10 cellular contexts compared by ENCODE assay signal in the genomic region with DNA sequence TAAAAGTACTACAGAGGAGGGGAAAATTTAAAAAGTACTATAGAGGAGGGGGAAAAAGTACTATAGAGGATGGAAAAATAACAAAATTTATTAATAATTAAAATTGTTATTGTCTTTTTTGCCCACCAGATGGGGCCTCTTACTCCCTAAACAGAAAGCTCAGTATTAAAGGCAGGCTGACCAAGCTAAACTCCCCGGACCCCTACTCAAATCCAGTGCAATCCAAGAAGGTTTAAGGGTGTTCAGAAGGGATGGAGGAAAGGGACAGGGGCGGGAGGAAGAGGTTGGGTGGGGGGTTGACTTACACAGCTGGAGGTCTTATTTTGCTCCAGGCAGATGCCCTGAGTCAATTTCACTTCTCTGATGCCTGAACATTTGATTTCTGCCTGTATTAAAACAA. TPM values are rescaled to one million over a fixed set of nuclear protein-coding genes. Genes with fewer than 3 reads are reported as not detected.
DNase-seq lines count a peak whose midpoint lies in the region; ATAC-seq, FAIRE-seq and TF ChIP-seq lines count a peak whose summit lies in the region.
"Had no signal": no experiment of that assay in that cellular context is flagged by ENCODE, and none has a peak within 500 bp of the region (broad histone marks: within the 10 kb centered on the region; RNA-seq: fewer than 3 reads in every experiment).

No MANE protein-coding gene starts in this region.

- peak; percentile 25 for DNase-seq in ACHN
- peak; percentile 14 for DNase-seq in GM23338 (ENCODE audit: low spot score)
- DNase-seq in astrocyte (ENCODE audit: low read depth) = peak; percentile 4
- no peak for DNase-seq in lung (ENCODE audit: low spot score)
- no peak for DNase-seq in Peyer's patch
- no peak for DNase-seq in NCI-H2196 treated with DMSO at 0.1 percent for 48 hours (lab: John Stamatoyannopoulos, UW; ENCODE audit: unreplicated experiment)
- no peak for DNase-seq in left colon
- DNase-seq: SIG-M5 had no signal

- H3K9me3 ChIP-seq in astrocyte (ENCODE audit: insufficient read depth, low read depth, low read length) (no peaks in the 10 kb centered on the region), lung (ENCODE audit: control insufficient read depth in 2 of 2, insufficient read depth in 1 of 2, low read length in 1 of 2) (no peaks in the 10 kb centered on the region), Peyer's patch (no peaks in the 10 kb centered on the region)

- H3K27ac Mint-ChIP-seq in GM23338 = no peak overlapping the region
- no peak overlapping the region for H3K27ac Mint-ChIP-seq in astrocyte (ENCODE audit: unreplicated experiment)
- H3K27ac Mint-ChIP-seq: natural killer cell treated with Interleukin-12 subunit alpha and Interleukin-12 subunit beta and Interleukin-15 and Interleukin-18, amount 100 ng/mL, for 72 hours had no signal

- no peaks in the 10 kb centered on the region for H3K9me2 ChIP-seq in GM23338 (ENCODE audit: insufficient read depth)

- no peak for FAIRE-seq in astrocyte (lab: Jason Lieb, UNC)

- H3K4me1 Mint-ChIP-seq in GM23338 (no peaks in the 10 kb centered on the region), astrocyte (ENCODE audit: low read depth, unreplicated experiment) (no peaks in the 10 kb centered on the region)

- TF ChIP-seq CTCF in GM23338 (conservative IDR thresholded peaks at IDR 0.05; ENCODE audit: low read depth in 2 of 2) (peak in 1 of 2 experiments; percentile 39; a peak in 3 of 4 replicates), astrocyte (IDR thresholded peaks at IDR 0.05; ENCODE audit: insufficient read depth, low read depth, low read length) (peak; percentile 16), lung (IDR thresholded peaks at IDR 0.05; ENCODE audit: control extremely low read depth, extremely low read depth) (peak; percentile 4), Peyer's patch (IDR thresholded peaks at IDR 0.05) (peak in 2 of 6 experiments; percentile 14 to 18)

- intact Hi-C loops in left colon (cut with DNase I, micrococcal nuclease) = loop anchor here in 1 of 2 donors (10.0 kb wide), 1 partner anchor 68 kb away; no protein-coding TSS in a partner anchor

- H3F3A ChIP-seq in GM23338 (replicated peaks; ENCODE audit: low read depth) = no peaks in the 10 kb centered on the region

- H3K36me3 Mint-ChIP-seq in GM23338 (ENCODE audit: low read depth) = no peaks in the 10 kb centered on the region
- no peaks in the 10 kb centered on the region for H3K36me3 Mint-ChIP-seq in astrocyte (ENCODE audit: low read depth, unreplicated experiment)
- H3K36me3 Mint-ChIP-seq: natural killer cell treated with Interleukin-12 subunit alpha and Interleukin-12 subunit beta and Interleukin-15 and Interleukin-18, amount 100 ng/mL, for 72 hours had no signal

- H3K4me1 ChIP-seq in GM23338 (ENCODE audit: insufficient read depth) = no peaks in the 10 kb centered on the region
- no peaks in the 10 kb centered on the region for H3K4me1 ChIP-seq in astrocyte (ENCODE audit: insufficient read depth, low read length)
- peaks cover 3 to 5% of the 10 kb centered on the region in 2 donors for H3K4me1 ChIP-seq in lung (ENCODE audit: control insufficient read depth in 2 of 2, insufficient read depth in 2 of 2, low read length in 2 of 2)
- no peaks in the 10 kb centered on the region for H3K4me1 ChIP-seq in Peyer's patch

- H4K20me1 ChIP-seq in GM23338 (replicated peaks; ENCODE audit: insufficient read depth) (no peaks in the 10 kb centered on the region), astrocyte (ENCODE audit: insufficient read depth, low read length) (no peaks in the 10 kb centered on the region)

- 43 to 56% methylated on average over 2 of the region's 2 CpGs for WGBS in lung, 2 donors

- H2AFZ ChIP-seq in GM23338 (no peak overlapping the region), astrocyte (ENCODE audit: low read depth, low read length) (no peak overlapping the region)

- H3K4me3 Mint-ChIP-seq in GM23338 = no peak overlapping the region
- no peak overlapping the region for H3K4me3 Mint-ChIP-seq in astrocyte (ENCODE audit: unreplicated experiment)
- H3K4me3 Mint-ChIP-seq: natural killer cell treated with Interleukin-12 subunit alpha and Interleukin-12 subunit beta and Interleukin-15 and Interleukin-18, amount 100 ng/mL, for 72 hours had no signal

- in situ Hi-C loops in ACHN (cut with HindIII; ENCODE audit: low pct_ligation_motif_present, low pct_unique_long_range_greater_than_20kb, low sequenced_read_pairs) = no loop called here

- TF ChIP-seq POLR2A in Peyer's patch (IDR thresholded peaks at IDR 0.05) = no peak

- no peaks in the 10 kb centered on the region for H3K36me3 ChIP-seq in GM23338 (ENCODE audit: insufficient read depth)
- H3K36me3 ChIP-seq in astrocyte (ENCODE audit: insufficient read depth, low read length) = no peaks in the 10 kb centered on the region
- no peaks in the 10 kb centered on the region for H3K36me3 ChIP-seq in lung (ENCODE audit: control insufficient read depth in 2 of 2, insufficient read depth in 2 of 2, low read length in 2 of 2)
- no peaks in the 10 kb centered on the region for H3K36me3 ChIP-seq in Peyer's patch

- H3K4me3 ChIP-seq in GM23338 (no peak overlapping the region), astrocyte (ENCODE audit: insufficient read depth, low read depth, low read length) (no peak overlapping the region), lung (no peak overlapping the region), Peyer's patch (no peak overlapping the region)

- H3K9me3 Mint-ChIP-seq in GM23338 (no peaks in the 10 kb centered on the region; the same call in 2 of the 3 replicates), astrocyte (ENCODE audit: unreplicated experiment) (peaks cover 3% of the 10 kb centered on the region)
- H3K9me3 Mint-ChIP-seq: natural killer cell treated with Interleukin-12 subunit alpha and Interleukin-12 subunit beta and Interleukin-15 and Interleukin-18, amount 100 ng/mL, for 72 hours had no signal

- ATAC-seq in GM23338 (no peak; the same call in 2 of the 3 replicates), lung (ENCODE audit: insufficient read depth, low FRiP score) (no peak), esophagus mucosa (no peak), left colon (no peak)
- ATAC-seq: natural killer cell treated with Interleukin-12 subunit alpha and Interleukin-12 subunit beta and Interleukin-15 and Interleukin-18, amount 100 ng/mL, for 72 hours had no signal

- no peak overlapping the region for H3K4me2 ChIP-seq in GM23338
- H3K4me2 ChIP-seq in astrocyte (ENCODE audit: low read length) = no peak overlapping the region

- H3K27me3 ChIP-seq in GM23338 (ENCODE audit: insufficient read depth) (no peaks in the 10 kb centered on the region), astrocyte (ENCODE audit: insufficient read depth, low read length) (no peaks in the 10 kb centered on the region), lung (ENCODE audit: control insufficient read depth, insufficient read depth) (no peaks in the 10 kb centered on the region), Peyer's patch (no peaks in the 10 kb centered on the region)

- H3K27ac ChIP-seq in GM23338 (ENCODE audit: low read depth) (no peak overlapping the region), astrocyte (ENCODE audit: low read depth, low read length) (no peak overlapping the region), lung (ENCODE audit: low read depth in 1 of 2, low read length in 1 of 2) (no peak overlapping the region), Peyer's patch (no peak overlapping the region)

- H3K27me3 Mint-ChIP-seq in GM23338 (ENCODE audit: insufficient read depth, low read depth, poor library complexity) (no peaks in the 10 kb centered on the region), astrocyte (ENCODE audit: low read depth, unreplicated experiment) (peaks cover 6% of the 10 kb centered on the region)

- no peak overlapping the region for H3K9ac ChIP-seq in astrocyte (ENCODE audit: low read length)

- H3K79me2 ChIP-seq in GM23338 (replicated peaks; ENCODE audit: insufficient read depth) = no peaks in the 10 kb centered on the region
- no peaks in the 10 kb centered on the region for H3K79me2 ChIP-seq in astrocyte (ENCODE audit: insufficient read depth, low read length)

RNA-seq across cellular contexts. Expression of gene CD34, which starts 13.7 kb away (rescaled TPM):
- 0.07 and 0.23 TPM in 2 replicates for total RNA-seq in GM23338 (2014; rRNA removed; shearing (Covaris generic))
- 0.09 and 0.18 TPM in 2 replicates for polyA plus RNA-seq in GM23338 (2016; fragmentation: Nextera tagmentation; extraction: Ambion mirVana)
- total RNA-seq in astrocyte = 0.29 and 0.45 TPM in 2 replicates
- total RNA-seq in lung = 10 to 100 TPM; 44.8 to 81.9 TPM
- 10 to 100 TPM; 23.6 to 29.3 TPM for polyA plus RNA-seq in lung
- 10 to 100 TPM in 3 of 4 donors, 1 to 10 TPM in 1; 4.6 to 21.9 (median 19.6) TPM for total RNA-seq in Peyer's patch
- total RNA-seq in esophagus mucosa = 4.3 TPM
- 10 to 100 TPM in 1 of 2 donors, 1 to 10 TPM in 1; 8.3 to 15.2 TPM for total RNA-seq in left colon
- total RNA-seq: natural killer cell treated with Interleukin-12 subunit alpha and Interleukin-12 subunit beta and Interleukin-15 and Interleukin-18, amount 100 ng/mL, for 72 hours had no signal

Comparison
In these comparisons a context has a peak if more than half of its experiments do, and no peak if none do; other contexts are left out.
1. DNase-seq: peak in ACHN (single experiment), GM23338 (single experiment) and astrocyte (single experiment); none in lung (single experiment), Peyer's patch (0 of 3), NCI-H2196 treated with DMSO at 0.1 percent for 48 hours (single experiment) and left colon (0 of 2).